In the genomic region with DNA sequence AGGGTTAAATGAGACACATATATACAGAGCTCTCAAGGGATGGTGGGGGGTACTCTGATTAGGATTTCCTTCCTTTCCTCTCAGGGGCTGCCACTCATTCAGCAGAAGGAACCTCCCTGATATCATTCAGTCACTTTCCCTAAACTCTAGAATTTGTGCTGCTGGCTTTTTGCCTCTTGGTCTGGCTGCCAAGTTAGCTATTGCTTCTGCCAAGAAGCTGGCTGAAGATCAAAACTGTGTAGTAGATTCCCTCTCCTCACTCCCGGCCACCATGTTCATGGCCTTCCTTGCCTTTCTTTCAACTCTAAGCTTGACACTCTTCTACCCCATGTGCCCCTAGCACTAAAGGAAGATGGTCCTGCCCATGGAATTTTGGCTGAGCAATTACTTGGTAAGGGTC, we compare ENCODE assay signal across 22 cellular contexts. TPM values are rescaled to one million over a fixed set of nuclear protein-coding genes. Genes with fewer than 3 reads are reported as not detected.
DNase-seq lines count a peak whose midpoint lies in the region; ATAC-seq, FAIRE-seq and TF ChIP-seq lines count a peak whose summit lies in the region.
"Had no signal": no experiment of that assay in that cellular context is flagged by ENCODE, and none has a peak within 500 bp of the region (broad histone marks: within the 10 kb centered on the region; RNA-seq: fewer than 3 reads in every experiment).

No MANE protein-coding gene starts in this region.

- peak; percentile 41 for ATAC-seq in omental fat pad (ENCODE audit: low FRiP score)
- ATAC-seq in HG03457 (IDR thresholded peaks at IDR 0.05; ENCODE audit: unreplicated experiment): no peak
- ATAC-seq in HG02763 (IDR thresholded peaks at IDR 0.05; ENCODE audit: unreplicated experiment): no peak
- ATAC-seq: GM12878, GM23338, K562 had no signal

- DNase-seq in DMS 273 (lab: John Stamatoyannopoulos, UW; ENCODE audit: unreplicated experiment): peak; percentile 40
- no peak for DNase-seq in DMS 273 treated with DMSO at 0.1 percent for 48 hours (lab: John Stamatoyannopoulos, UW)
- DNase-seq in NCI-H446 treated with DMSO at 0.1 percent for 48 hours (lab: John Stamatoyannopoulos, UW): peak; percentile 81
- peak; percentile 55 for DNase-seq in fibroblast of pulmonary artery (ENCODE audit: low read depth)
- DNase-seq in omental fat pad (ENCODE audit: low spot score): no peak
- DNase-seq in HTR-8/SVneo (ENCODE audit: insufficient read length, low spot score): no peak
- DNase-seq: AML-193; CD4-positive, CD25-positive, alpha-beta regulatory T cell; COR-L47; DMS153; EL; HCEC 1CT; NCI-H187 treated with DMSO at 0.1 percent for 48 hours; NCI-H526 treated with DMSO at 0.1 percent for 48 hours; NK-92 treated with Interleukin-12 subunit alpha and Interleukin-12 subunit beta, amount 100 ng/mL, for 24 hours; Peyer's patch had no signal

- no peak for FAIRE-seq in HTR-8/SVneo (lab: Jason Lieb, UNC)
- FAIRE-seq: GM12878, K562 had no signal

- no peak overlapping the region for H3K4me3 ChIP-seq in fibroblast of pulmonary artery (replicated peaks; ENCODE audit: low read depth, low read length)
- H3K4me3 ChIP-seq: GM12878, GM23338, K562, Peyer's patch had no signal

- no peak for TF ChIP-seq CTCF in fibroblast of pulmonary artery (IDR thresholded peaks at IDR 0.05; ENCODE audit: low read length, missing control alignments)
- no peak for TF ChIP-seq CTCF in omental fat pad (IDR thresholded peaks at IDR 0.05)

RNA-seq across cellular contexts. Expression of a gene that starts 18.7 kb away (rescaled TPM):
- total RNA-seq in omental fat pad: not detected
- total RNA-seq: CD4-positive, CD25-positive, alpha-beta regulatory T cell; GM12878; GM23338; K562; Peyer's patch; SK-MEL-5 had no signal

RNA-seq across cellular contexts. Expression of a gene that starts 51.3 kb away (rescaled TPM):
- total RNA-seq in omental fat pad: 1 to 10 TPM in 1 of 4 donors, under 1 TPM in 1, not detected in 2; 0.48 to 1.3 TPM
- total RNA-seq: CD4-positive, CD25-positive, alpha-beta regulatory T cell; GM12878; K562; Peyer's patch; SK-MEL-5 had no signal

Comparison
In these comparisons a context has a peak if more than half of its experiments do, and no peak if none do; other contexts are left out.
1. DNase-seq: peak in DMS 273 (single experiment), NCI-H446 treated with DMSO at 0.1 percent for 48 hours (single experiment) and fibroblast of pulmonary artery (single experiment); none in DMS 273 treated with DMSO at 0.1 percent for 48 hours (single experiment), omental fat pad (single experiment) and HTR-8/SVneo (single experiment).